22 cellular contexts compared by ENCODE assay signal in the genomic region with DNA sequence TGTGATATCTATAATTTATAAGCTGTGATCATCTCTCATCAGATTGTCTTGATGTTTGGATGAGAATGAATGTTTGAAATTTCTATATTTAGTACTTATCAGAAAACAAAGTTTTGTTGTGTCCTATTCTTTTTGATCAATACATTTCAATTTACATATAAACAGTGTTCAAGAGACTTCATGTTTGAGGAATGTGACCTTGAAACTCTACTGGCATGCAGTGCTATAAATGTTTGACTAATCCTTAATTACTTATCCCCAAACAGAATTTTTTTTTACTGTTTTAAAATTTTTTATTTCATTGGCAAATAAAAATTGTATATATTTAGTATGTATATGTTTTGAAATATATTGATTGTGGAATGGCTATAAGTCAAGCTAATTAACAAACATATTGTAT. TPM values are rescaled to one million over a fixed set of nuclear protein-coding genes. Genes with fewer than 3 reads are reported as not detected.
DNase-seq lines count a peak whose midpoint lies in the region; ATAC-seq, FAIRE-seq and TF ChIP-seq lines count a peak whose summit lies in the region.
"Had no signal": no experiment of that assay in that cellular context is flagged by ENCODE, and none has a peak within 500 bp of the region (broad histone marks: within the 10 kb centered on the region; RNA-seq: fewer than 3 reads in every experiment).

No MANE protein-coding gene starts in this region.

- H3K27me3 Mint-ChIP-seq in CD4-positive, alpha-beta T cell = peaks cover 61% of the 10 kb centered on the region

- ATAC-seq in CD4-positive, alpha-beta T cell (ENCODE audit: poor library complexity) = no peak
- no peak for ATAC-seq in IMR-90 (ENCODE audit: low read depth)
- no peak for ATAC-seq in pancreas
- no peak for ATAC-seq in HG02623 (IDR thresholded peaks at IDR 0.05; ENCODE audit: unreplicated experiment)

- H2BK120ac ChIP-seq in IMR-90 (ENCODE audit: low read depth, low read length) = no peak overlapping the region

- H3K4me1 Mint-ChIP-seq in CD4-positive, alpha-beta T cell (ENCODE audit: low read depth) = peaks cover 5% of the 10 kb centered on the region

- no peak for TF ChIP-seq CTCF in CD4-positive, alpha-beta T cell (IDR thresholded peaks at IDR 0.05)
- TF ChIP-seq CTCF in IMR-90 (conservative IDR thresholded peaks at IDR 0.05; ENCODE audit: low read depth, low read length) (no peak), pancreas (IDR thresholded peaks at IDR 0.05) (no peak), vagina (IDR thresholded peaks at IDR 0.05) (no peak), SK-N-SH (IDR thresholded peaks at IDR 0.05) (no peak)

- CTCF ChIA-PET in CD4-positive, alpha-beta T cell (lab: Charles Lee) = no interaction called here
- CTCF ChIA-PET in IMR-90 (lab: Yijun Ruan, JAX) = interaction anchor here (1.3 kb wide), 1 partner anchor 177 kb away, joined by 3 read pairs; no protein-coding TSS in a partner anchor
- CTCF ChIA-PET in SK-N-SH (lab: Yijun Ruan, JAX) = no interaction called here

- in situ Hi-C loops in IMR-90 (cut with MboI; ENCODE audit: low sequenced_read_pairs) = no loop called here

- H3K4me3 ChIP-seq in IMR-90 (ENCODE audit: insufficient read depth, low read depth, low read length) (no peak overlapping the region), pancreas (no peak overlapping the region), vagina (no peak overlapping the region), SK-N-SH (ENCODE audit: low read depth in 2 of 2, low read length in 1 of 2) (no peak overlapping the region)

- H3K27me3 ChIP-seq in CD4-positive, alpha-beta T cell (ENCODE audit: control insufficient read depth, insufficient read depth, low read length) = peaks cover 46% of the 10 kb centered on the region
- no peaks in the 10 kb centered on the region for H3K27me3 ChIP-seq in IMR-90 (ENCODE audit: control insufficient read depth, insufficient read depth, low read length)
- H3K27me3 ChIP-seq in pancreas = no peaks in the 10 kb centered on the region
- H3K27me3 ChIP-seq in vagina = no peaks in the 10 kb centered on the region
- H3K27me3 ChIP-seq in SK-N-SH (ENCODE audit: insufficient read depth) = no peaks in the 10 kb centered on the region

- H3K14ac ChIP-seq in IMR-90 (replicated peaks; ENCODE audit: low read depth, low read length) = no peak overlapping the region; the same call in 1 of the 2 replicates

- H2AFZ ChIP-seq in IMR-90 (replicated peaks; ENCODE audit: low read length, poor library complexity) (no peak overlapping the region), SK-N-SH (ENCODE audit: low read depth) (no peak overlapping the region)

- H4K8ac ChIP-seq in IMR-90 (ENCODE audit: low read depth in 2 of 2, low read length in 2 of 2) = no peak overlapping the region

- H3K79me2 ChIP-seq in SK-N-SH (ENCODE audit: insufficient read depth) = no peaks in the 10 kb centered on the region

- no peak overlapping the region for H3K18ac ChIP-seq in IMR-90 (ENCODE audit: low read depth, low read length)

- TF ChIP-seq POLR2A in IMR-90 (IDR thresholded peaks at IDR 0.05; ENCODE audit: low read depth, low read length) (no peak), vagina (IDR thresholded peaks at IDR 0.05) (no peak)

- H3K4me2 ChIP-seq in IMR-90 (ENCODE audit: low read depth, low read length) = peak overlapping the region; percentile 75; the same call in 1 of the 2 replicates
- H3K4me2 ChIP-seq in SK-N-SH = no peak overlapping the region
- H3K4me2 ChIP-seq: KMS-11 had no signal

- H3K9me1 ChIP-seq in IMR-90 (ENCODE audit: insufficient read depth, low read length) = no peaks in the 10 kb centered on the region

- POLR2A ChIA-PET in CD4-positive, alpha-beta T cell (lab: Charles Lee) = no interaction called here
- POLR2A ChIA-PET in IMR-90 (lab: Charles Lee; ENCODE audit: unreplicated experiment) (no interaction called here), SK-N-SH (lab: Yijun Ruan, JAX) (no interaction called here)

- H3K27ac Mint-ChIP-seq in CD4-positive, alpha-beta T cell = no peak overlapping the region
- H3K27ac Mint-ChIP-seq: activated CD4-positive, alpha-beta memory T cell treated with anti-CD3 and anti-CD28 coated beads for 36 hours; CD4-positive, alpha-beta memory T cell; dendritic cell treated with granulocyte-macrophage colony-stimulating factor and Interleukin-4, amounts not matched to agents 40 ng/mL and 50 ng/mL, for 4 days had no signal

- no peak overlapping the region for H2AK9ac ChIP-seq in IMR-90 (replicated peaks; ENCODE audit: low read depth, low read length, poor library complexity)

- H2AK5ac ChIP-seq in IMR-90 (ENCODE audit: low read depth, low read length) = no peak overlapping the region

- DNase-seq in CD4-positive, alpha-beta T cell = no peak
- no peak for DNase-seq in IMR-90
- DNase-seq in fibroblast of peridontal ligament (ENCODE audit: extremely low read depth) = peak; percentile 5
- no peak for DNase-seq in pancreas
- no peak for DNase-seq in vagina (ENCODE audit: extremely low spot score in 2 of 2)
- DNase-seq in SK-N-SH = no peak
- DNase-seq: activated CD4-positive, alpha-beta memory T cell treated with anti-CD3 and anti-CD28 coated beads for 36 hours; activated gamma-delta T cell treated with Interleukin-2 at 50 U/mL for 16 hours; amniotic stem cell; CD4-positive, alpha-beta memory T cell; mesendoderm; NCI-H1930; NCI-H226; Peyer's patch; T-helper 2 cell; WERI-Rb-1 had no signal

- no TSS peak for BruUV-seq in IMR-90 (replicated peaks; lab: Mats Ljungman, UMichigan)

- no peak overlapping the region for H3K56ac ChIP-seq in IMR-90 (ENCODE audit: extremely low read depth, insufficient read depth, low read length)

- no peak for TF ChIP-seq EP300 in SK-N-SH (IDR thresholded peaks at IDR 0.05; ENCODE audit: borderline replicate concordance in 1 of 2, low read depth in 1 of 2, low read length in 1 of 2)

- peak; percentile 71 for FAIRE-seq in pancreas (lab: Jason Lieb, UNC)
- FAIRE-seq: GM12891, keratinocyte had no signal

- peaks cover 0 to 6% of the 10 kb centered on the region in 2 experiments; a peak in 2 of 4 replicates for H3K79me1 ChIP-seq in IMR-90 (ENCODE audit: low read depth in 1 of 2, low read length in 2 of 2)

- dilution Hi-C loops in IMR-90 (cut with HindIII; ENCODE audit: low sequenced_read_pairs, unreplicated experiment) = no loop called here

- H3K27ac ChIP-seq in CD4-positive, alpha-beta T cell (ENCODE audit: low read depth, low read length) = no peak overlapping the region
- H3K27ac ChIP-seq in IMR-90 (ENCODE audit: insufficient read depth, low read length) = no peak overlapping the region
- H3K27ac ChIP-seq in pancreas = no peak overlapping the region
- no peak overlapping the region for H3K27ac ChIP-seq in vagina
- no peak overlapping the region for H3K27ac ChIP-seq in SK-N-SH (ENCODE audit: low read depth in 2 of 2, low read length in 1 of 2)
- H3K27ac ChIP-seq: cardiac muscle cell, KMS-11, Peyer's patch, WERI-Rb-1 had no signal

- no peak for TF ChIP-seq RAD21 in IMR-90 (IDR thresholded peaks at IDR 0.05; ENCODE audit: low read length)
- no peak for TF ChIP-seq RAD21 in SK-N-SH (IDR thresholded peaks at IDR 0.05; ENCODE audit: low read length)

- H4K91ac ChIP-seq in IMR-90 (ENCODE audit: insufficient read depth, low read depth, low read length) = no peak overlapping the region

- H3K4me1 ChIP-seq in IMR-90 (ENCODE audit: control insufficient read depth, insufficient read depth, low read length) (peaks cover 2% of the 10 kb centered on the region; the same call in 1 of the 2 replicates), pancreas (peaks cover 5 to 23% (median 22%) of the 10 kb centered on the region in 3 donors), vagina (peaks cover 17% of the 10 kb centered on the region), SK-N-SH (ENCODE audit: control insufficient read depth in 1 of 2, insufficient read depth in 2 of 2, low read depth in 1 of 2, low read length in 1 of 2) (peaks cover 0 to 6% of the 10 kb centered on the region in 2 experiments; a peak in 2 of 4 replicates)

- no peak overlapping the region for H4K5ac ChIP-seq in IMR-90 (ENCODE audit: low read depth, low read length)

- H3K9me2 ChIP-seq in SK-N-SH = no peaks in the 10 kb centered on the region

- peak overlapping the region; percentile 35 for H3K4me3 Mint-ChIP-seq in CD4-positive, alpha-beta T cell
- H3K4me3 Mint-ChIP-seq: activated CD4-positive, alpha-beta memory T cell treated with anti-CD3 and anti-CD28 coated beads for 36 hours; dendritic cell treated with granulocyte-macrophage colony-stimulating factor and Interleukin-4, amounts not matched to agents 40 ng/mL and 50 ng/mL, for 4 days had no signal

- H3K4ac ChIP-seq in IMR-90 (ENCODE audit: low read depth, low read length) = no peak overlapping the region; the same call in 1 of the 2 replicates

- peaks cover 12% of the 10 kb centered on the region for H3F3A ChIP-seq in SK-N-SH (replicated peaks; ENCODE audit: insufficient read depth)

- no peaks in the 10 kb centered on the region for H3K9me3 Mint-ChIP-seq in CD4-positive, alpha-beta T cell
- H3K9me3 Mint-ChIP-seq: activated CD4-positive, alpha-beta memory T cell treated with anti-CD3 and anti-CD28 coated beads for 36 hours; dendritic cell treated with granulocyte-macrophage colony-stimulating factor and Interleukin-4, amounts not matched to agents 40 ng/mL and 50 ng/mL, for 4 days had no signal

- no peak overlapping the region for H3K9ac ChIP-seq in IMR-90 (ENCODE audit: low read depth, low read length)
- H3K9ac ChIP-seq in SK-N-SH = no peak overlapping the region
- H3K9ac ChIP-seq: KMS-11 had no signal

- no peaks in the 10 kb centered on the region for H3K9me3 ChIP-seq in CD4-positive, alpha-beta T cell (ENCODE audit: control insufficient read depth, low read length)
- no peaks in the 10 kb centered on the region for H3K9me3 ChIP-seq in IMR-90 (ENCODE audit: control insufficient read depth, insufficient read depth, low read length)
- H3K9me3 ChIP-seq in pancreas = no peaks in the 10 kb centered on the region
- H3K9me3 ChIP-seq in vagina = no peaks in the 10 kb centered on the region
- H3K9me3 ChIP-seq in SK-N-SH = no peaks in the 10 kb centered on the region
- H3K9me3 ChIP-seq: Peyer's patch had no signal

- peak overlapping the region; percentile 55; the same call in 1 of the 2 replicates for H3K23ac ChIP-seq in IMR-90 (ENCODE audit: low read depth, low read length)

- no peaks in the 10 kb centered on the region for H3K36me3 ChIP-seq in IMR-90 (ENCODE audit: control insufficient read depth, insufficient read depth, low read length)
- no peaks in the 10 kb centered on the region for H3K36me3 ChIP-seq in pancreas
- no peaks in the 10 kb centered on the region for H3K36me3 ChIP-seq in vagina
- no peaks in the 10 kb centered on the region for H3K36me3 ChIP-seq in SK-N-SH (replicated peaks in 1 of 2; ENCODE audit: control insufficient read depth in 1 of 2, insufficient read depth in 2 of 2, low read length in 1 of 2)
- H3K36me3 ChIP-seq: cardiac muscle cell, Peyer's patch, WERI-Rb-1 had no signal

- no peak overlapping the region for H2BK20ac ChIP-seq in IMR-90 (ENCODE audit: low read depth, low read length)

- no peaks in the 10 kb centered on the region for H3K36me3 Mint-ChIP-seq in CD4-positive, alpha-beta T cell (ENCODE audit: low read depth)
- H3K36me3 Mint-ChIP-seq: activated CD4-positive, alpha-beta memory T cell treated with anti-CD3 and anti-CD28 coated beads for 36 hours; CD4-positive, alpha-beta memory T cell had no signal

- no peak overlapping the region for H2BK5ac ChIP-seq in IMR-90 (ENCODE audit: low read depth, low read length, poor library complexity, severe bottlenecking)

- H4K20me1 ChIP-seq in IMR-90 (ENCODE audit: insufficient read depth, low read length) (no peaks in the 10 kb centered on the region), SK-N-SH (ENCODE audit: insufficient read depth) (no peaks in the 10 kb centered on the region)

- H2BK15ac ChIP-seq in IMR-90 (ENCODE audit: low read depth, low read length) = no peak overlapping the region

- intact Hi-C loops in CD4-positive, alpha-beta T cell (cut with DNase I, micrococcal nuclease) = no loop called here
- intact Hi-C loops in IMR-90 (cut with micrococcal nuclease) = no loop called here
- intact Hi-C loops in pancreas (cut with DNase I) = no loop called here
- intact Hi-C loops in vagina (cut with DNase I) = no loop called here

RNA-seq across cellular contexts. Expression of a gene that starts 1.5 kb away (rescaled TPM):
- total RNA-seq in CD4-positive, alpha-beta T cell = not detected
- 1.4 and 2.2 TPM in 2 replicates for total RNA-seq in IMR-90 (2012; rRNA removed)
- polyA plus RNA-seq in IMR-90 (2012; rRNA removed) = 0.56 and 0.72 TPM in 2 replicates
- polyA plus RNA-seq in IMR-90 (2012; cell fraction: cytosol; rRNA removed) = 0.11 and 0.15 TPM in 2 replicates
- polyA plus RNA-seq in IMR-90 (2012; cell fraction: nucleus; rRNA removed; ENCODE audit: low replicate concordance) = 0.18 and 2.3 TPM in 2 replicates
- total RNA-seq in pancreas = 1 to 10 TPM; 1.9 to 4.1 (median 2.2) TPM
- 1 to 10 TPM; 1.2 to 1.5 TPM for polyA plus RNA-seq in pancreas
- 3.7 TPM for total RNA-seq in vagina
- 1.5 and 1.8 TPM in 2 replicates for polyA plus RNA-seq in SK-N-SH (2012; rRNA removed)
- polyA plus RNA-seq in SK-N-SH (2012; cell fraction: cytosol; rRNA removed) = 1.8 and 2.1 TPM in 2 replicates
- 2.3 and 4.9 TPM in 2 replicates for polyA plus RNA-seq in SK-N-SH (2012; cell fraction: nucleus; rRNA removed)
- total RNA-seq: activated CD4-positive, alpha-beta memory T cell treated with anti-CD3 and anti-CD28 coated beads for 36 hours; CD4-positive, alpha-beta memory T cell had no signal
- polyA plus RNA-seq: CD4-positive, alpha-beta memory T cell had no signal
